8 cellular contexts compared by ENCODE assay signal in the genomic region with DNA sequence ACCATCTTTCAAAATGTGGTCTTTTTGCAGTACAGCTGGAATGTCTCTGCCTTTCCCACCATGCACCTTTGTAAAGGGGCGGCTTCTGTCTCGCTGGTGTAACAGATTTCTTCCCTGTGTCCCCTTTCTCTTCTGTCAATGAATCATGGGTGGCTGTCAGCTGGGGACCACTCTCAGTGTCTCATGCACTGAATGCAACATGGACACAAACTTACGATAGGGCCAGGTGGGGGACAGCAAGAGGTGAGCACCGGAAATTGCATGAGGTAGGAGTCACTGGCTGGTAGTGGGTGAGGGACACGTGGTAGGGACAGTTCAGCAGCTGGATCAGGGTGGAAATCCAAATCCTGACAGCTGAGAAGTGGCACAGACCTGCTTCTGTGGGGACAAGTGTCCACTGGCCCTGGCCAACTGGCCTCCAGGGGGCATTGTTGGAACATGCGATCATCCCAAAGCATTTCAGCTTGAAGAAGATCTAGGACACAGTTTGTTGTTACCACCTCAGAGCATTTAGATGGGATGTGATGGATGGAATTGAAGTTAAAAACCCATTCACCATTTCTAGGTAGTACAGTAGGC.
DNase-seq lines count a peak whose midpoint lies in the region; ATAC-seq and TF ChIP-seq lines count a peak whose summit lies in the region.
"Not testable (repeated sequence)": the region's sequence is repeated elsewhere in the genome, so short reads cannot be mapped to it uniquely, and the experiment has no call there.

No MANE protein-coding gene starts in this region.

- H3K36me3 ChIP-seq in OCI-LY1 (ENCODE audit: insufficient read depth, low read length); hepatocyte (replicated peaks; ENCODE audit: insufficient read depth, low read depth): not testable (repeated sequence)

- not testable (repeated sequence) for H3K27ac ChIP-seq in OCI-LY1 (ENCODE audit: low read depth, low read length, poor library complexity, severe bottlenecking); hepatocyte

- H3K9ac ChIP-seq in OCI-LY1 (ENCODE audit: low read length), result not testable (repeated sequence)

- not testable (repeated sequence) for H3K4me3 ChIP-seq in OCI-LY1 (ENCODE audit: low read depth, low read length, poor library complexity, severe bottlenecking); hepatocyte

- CTCF ChIA-PET in activated CD8-positive, alpha-beta T cell treated with anti-CD3 and anti-CD28 coated beads for 36 hours (lab: Charles Lee), result not testable (repeated sequence)

- not testable (repeated sequence) for H3K4me1 ChIP-seq in OCI-LY1 (ENCODE audit: insufficient read depth, low read length, severe bottlenecking); hepatocyte (ENCODE audit: insufficient read depth)

- H3K4me1 Mint-ChIP-seq in activated CD8-positive, alpha-beta T cell treated with anti-CD3 and anti-CD28 coated beads for 36 hours (ENCODE audit: low read depth); endothelial cell (ENCODE audit: unreplicated experiment): not testable (repeated sequence)

- H3K79me2 ChIP-seq in OCI-LY1 (ENCODE audit: insufficient read depth, low read length); hepatocyte: not testable (repeated sequence)

- DNase-seq in 8988T, result peak; percentile 20
- DNase-seq in EL, result peak; percentile 8
- DNase-seq in LHCN-M2 (ENCODE audit: low read depth), result peak; percentile 6
- DNase-seq in activated CD8-positive, alpha-beta T cell treated with anti-CD3 and anti-CD28 coated beads for 36 hours, result peak; percentile 34
- peak; percentile 70 for DNase-seq in endothelial cell (ENCODE audit: low spot score)
- peak; percentile 48 for DNase-seq in hepatocyte (ENCODE audit: low spot score)
- DNase-seq in nucleus accumbens (lab: John Stamatoyannopoulos, UW), result peak in 44 of 56 donors; percentile 8 to 83 (median 40)

- not testable (repeated sequence) for H3K4me2 ChIP-seq in OCI-LY1 (ENCODE audit: low read length); hepatocyte

- H3K27me3 ChIP-seq in OCI-LY1 (ENCODE audit: insufficient read depth, low read length); hepatocyte: not testable (repeated sequence)

- TF ChIP-seq CTCF in OCI-LY1 (IDR thresholded peaks at IDR 0.05; ENCODE audit: low read length), result peak; percentile 15; the same call in 1 of the 2 replicates
- not testable (repeated sequence) for TF ChIP-seq CTCF in activated CD8-positive, alpha-beta T cell treated with anti-CD3 and anti-CD28 coated beads for 36 hours (IDR thresholded peaks at IDR 0.05)
- TF ChIP-seq CTCF in endothelial cell (IDR thresholded peaks at IDR 0.05; ENCODE audit: unreplicated experiment), result peak; percentile 44
- peak; percentile 47 for TF ChIP-seq CTCF in hepatocyte (IDR thresholded peaks at IDR 0.05; ENCODE audit: poor library complexity)

- H3K27me3 Mint-ChIP-seq in activated CD8-positive, alpha-beta T cell treated with anti-CD3 and anti-CD28 coated beads for 36 hours; endothelial cell (ENCODE audit: unreplicated experiment): not testable (repeated sequence)

- H4K20me1 ChIP-seq in OCI-LY1 (ENCODE audit: insufficient read depth, low read length); hepatocyte (ENCODE audit: insufficient read depth, poor library complexity, severe bottlenecking): not testable (repeated sequence)

- H3K9me3 ChIP-seq in OCI-LY1 (ENCODE audit: low read length); hepatocyte (ENCODE audit: low read depth): not testable (repeated sequence)

- POLR2A ChIA-PET in activated CD8-positive, alpha-beta T cell treated with anti-CD3 and anti-CD28 coated beads for 36 hours (lab: Charles Lee), result not testable (repeated sequence)

- H2AFZ ChIP-seq in OCI-LY1 (ENCODE audit: low read length); hepatocyte: not testable (repeated sequence)

- intact Hi-C loops in activated CD8-positive, alpha-beta T cell treated with anti-CD3 and anti-CD28 coated beads for 36 hours (cut with micrococcal nuclease), result not testable (repeated sequence)

- WGBS in hepatocyte (ENCODE audit: low lambda C conversion rate, missing lambda C conversion rate), result 78% methylated on average over 6 of the region's 6 CpGs

- not testable (repeated sequence) for ATAC-seq in activated CD8-positive, alpha-beta T cell treated with anti-CD3 and anti-CD28 coated beads for 36 hours

- peaks cover 31% of the 10 kb centered on the region for H3K36me3 Mint-ChIP-seq in activated CD8-positive, alpha-beta T cell treated with anti-CD3 and anti-CD28 coated beads for 36 hours (ENCODE audit: low read depth)
- peaks cover 13% of the 10 kb centered on the region for H3K36me3 Mint-ChIP-seq in endothelial cell (ENCODE audit: low read depth, unreplicated experiment)

- not testable (repeated sequence) for H3K4me3 Mint-ChIP-seq in activated CD8-positive, alpha-beta T cell treated with anti-CD3 and anti-CD28 coated beads for 36 hours; endothelial cell (ENCODE audit: unreplicated experiment)

- not testable (repeated sequence) for H3K27ac Mint-ChIP-seq in activated CD8-positive, alpha-beta T cell treated with anti-CD3 and anti-CD28 coated beads for 36 hours; endothelial cell (ENCODE audit: unreplicated experiment)

- not testable (repeated sequence) for H3K9me2 ChIP-seq in OCI-LY1 (ENCODE audit: low read depth, low read length); hepatocyte (replicated peaks; ENCODE audit: insufficient read depth)

- not testable (repeated sequence) for H3K9me3 Mint-ChIP-seq in activated CD8-positive, alpha-beta T cell treated with anti-CD3 and anti-CD28 coated beads for 36 hours; endothelial cell (ENCODE audit: unreplicated experiment)

- H3F3A ChIP-seq in OCI-LY1 (ENCODE audit: insufficient read depth, low read length), result not testable (repeated sequence)

Comparison
In these comparisons a context has a peak if more than half of its experiments do, and no peak if none do; other contexts are left out.
1. DNase-seq: peak in every context shown above with its lines; median percentile 70 in endothelial cell; 48 in hepatocyte; 40 in nucleus accumbens; 34 in activated CD8-positive, alpha-beta T cell treated with anti-CD3 and anti-CD28 coated beads for 36 hours; 20 in 8988T; 8 in EL; 6 in LHCN-M2.